24 cellular contexts compared by ENCODE assay signal in genomic region chr14:32444262-32444661, GRCh38.
"Had no signal": no experiment of that assay in that cellular context is flagged by ENCODE, and none has a peak within 500 bp of the region (broad histone marks: within the 10 kb centered on the region; RNA-seq: fewer than 3 reads in every experiment).

No MANE protein-coding gene starts in this region.

- H3K9ac ChIP-seq: SK-N-SH had no signal

- H3K9me3 ChIP-seq: ascending aorta, SJSA1, SK-N-SH had no signal

- H3K27me3 ChIP-seq: ascending aorta, cardiac muscle cell, SJSA1 had no signal

- ATAC-seq: activated CD8-positive, alpha-beta T cell treated with anti-CD3 and anti-CD28 coated beads for 36 hours; activated T-cell treated with anti-CD3 and anti-CD28 coated beads, Interleukin-2, amount 50 U/mL, for 72 hours; K562; Panc1 had no signal

- H3K27ac ChIP-seq: ascending aorta, cardiac muscle cell, SJSA1 had no signal

- H3K4me2 ChIP-seq: SK-N-SH had no signal

- DNase-seq: activated CD4-positive, alpha-beta T cell treated with anti-CD3 and anti-CD28 coated beads, Interleukin-2, amount 50 U/mL, for 4 hours; activated CD8-positive, alpha-beta T cell treated with anti-CD3 and anti-CD28 coated beads for 36 hours; activated effector memory CD4-positive, alpha-beta T cell treated with anti-CD3 and anti-CD28 coated beads, Interleukin-2, amount 50 U/mL, for 16 hours; activated naive CD4-positive, alpha-beta T cell; activated naive CD4-positive, alpha-beta T cell treated with anti-CD3 and anti-CD28 coated beads, Interleukin-2, amount 50 U/mL, for 16 hours; activated naive CD8-positive, alpha-beta T cell treated with anti-CD3 and anti-CD28 coated beads for 36 hours; activated T-cell treated with anti-CD3 and anti-CD28 coated beads, Interleukin-2, amount 50 U/mL, for 1 hour; activated T-cell treated with anti-CD3 and anti-CD28 coated beads, Interleukin-2, amount 50 U/mL, for 72 hours; amniotic stem cell; NCI-H1105; NCI-H1417 treated with DMSO at 0.1 percent for 48 hours; NCI-H187 treated with DMSO at 0.1 percent for 48 hours; NCI-H2081 treated with DMSO at 0.1 percent for 48 hours; NCI-H446; NCI-H510A treated with DMSO at 0.1 percent for 48 hours; NCI-H526 treated with DMSO at 0.1 percent for 48 hours; NCI-H774; SHP77; SK-N-SH had no signal

- H3K36me3 ChIP-seq: ascending aorta, cardiac muscle cell, SJSA1 had no signal

- H3K4me3 ChIP-seq: ascending aorta, cardiac muscle cell, K562, SJSA1 had no signal
